Comparison of ENCODE assay signal across 10 cellular contexts in the genomic region with DNA sequence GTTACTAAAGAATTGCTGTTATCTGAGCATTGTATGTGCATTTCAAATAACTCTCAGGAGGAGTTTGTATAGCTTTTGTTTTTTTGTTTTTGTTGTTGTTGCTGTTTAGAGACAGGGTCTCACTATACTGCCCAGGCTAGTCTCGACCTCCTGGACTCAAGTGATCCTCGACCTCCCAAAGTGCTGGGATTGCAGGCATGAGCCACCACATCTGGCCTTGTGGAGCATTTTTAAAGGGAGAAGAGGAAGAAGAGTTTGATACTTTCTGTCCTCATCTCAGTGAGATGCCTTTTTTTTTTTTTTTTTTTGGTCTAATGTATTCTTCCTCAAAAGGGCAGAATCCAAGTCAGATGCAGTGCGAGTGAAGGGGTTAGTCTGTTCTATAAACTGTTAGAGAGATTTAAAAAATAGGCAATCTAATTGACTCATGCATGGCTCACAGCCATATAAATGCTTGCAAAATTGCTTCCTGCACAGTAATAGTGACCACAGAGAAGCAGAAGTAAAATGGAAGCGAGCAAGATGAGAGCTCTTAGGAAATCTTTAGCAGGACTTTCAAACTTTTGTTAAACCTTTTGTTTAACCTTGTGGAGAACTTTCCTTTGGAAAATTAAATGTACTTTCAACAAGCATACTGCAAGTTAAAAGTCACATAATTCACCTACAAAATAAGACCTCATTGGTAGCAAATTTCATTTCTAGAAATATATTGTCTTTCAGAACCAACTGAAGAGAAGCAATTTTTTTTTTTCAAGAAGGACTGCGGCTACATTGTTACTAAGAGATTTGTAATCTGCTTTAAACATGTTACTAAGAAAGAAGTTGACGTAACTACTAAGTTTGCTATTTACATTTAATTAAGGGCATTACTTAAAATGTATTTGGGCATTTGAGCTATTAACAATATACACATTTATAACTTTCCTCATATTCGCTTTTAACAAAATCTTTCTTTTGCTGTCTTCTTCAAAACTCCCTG.
DNase-seq lines count a peak whose midpoint lies in the region; ATAC-seq and TF ChIP-seq lines count a peak whose summit lies in the region.
"Had no signal": no experiment of that assay in that cellular context is flagged by ENCODE, and none has a peak within 500 bp of the region (broad histone marks: within the 10 kb centered on the region; RNA-seq: fewer than 3 reads in every experiment).

No MANE protein-coding gene starts in this region.

- no peak overlapping the region for H3K4me3 ChIP-seq in fibroblast of pulmonary artery (replicated peaks; ENCODE audit: low read depth, low read length)
- H3K4me3 ChIP-seq in retinal pigment epithelial cell (ENCODE audit: low read length) = no peak overlapping the region
- H3K4me3 ChIP-seq: cardiac muscle cell, uterus had no signal

- no peak for TF ChIP-seq CTCF in fibroblast of pulmonary artery (IDR thresholded peaks at IDR 0.05; ENCODE audit: low read length, missing control alignments)
- no peak for TF ChIP-seq CTCF in retinal pigment epithelial cell (conservative IDR thresholded peaks at IDR 0.05; ENCODE audit: low read depth, low read length)

- ATAC-seq in GM18868 (IDR thresholded peaks at IDR 0.05; ENCODE audit: unreplicated experiment) = peak; percentile 47
- no peak for ATAC-seq in HG02798 (IDR thresholded peaks at IDR 0.05; ENCODE audit: poor library complexity, unreplicated experiment)

- DNase-seq in SIG-M5 (lab: John Stamatoyannopoulos, UW) (peak; percentile 99), fibroblast of pulmonary artery (ENCODE audit: low read depth) (peak; percentile 88), retinal pigment epithelial cell (ENCODE audit: low read depth) (peak; percentile 28), NCI-H1417 treated with DMSO at 0.1 percent for 48 hours (lab: John Stamatoyannopoulos, UW) (no peak)
- no peak for DNase-seq in activated naive CD4-positive, alpha-beta T cell (lab: John Stamatoyannopoulos, UW)
- DNase-seq in activated CD8-positive, alpha-beta memory T cell treated with anti-CD3 and anti-CD28 coated beads, Interleukin-2, amount 50 U/mL, for 4 hours = no peak
- DNase-seq: uterus had no signal

Comparison
In these comparisons a context has a peak if more than half of its experiments do, and no peak if none do; other contexts are left out.
1. DNase-seq: peak in SIG-M5 (single experiment), fibroblast of pulmonary artery (single experiment) and retinal pigment epithelial cell (single experiment); none in activated naive CD4-positive, alpha-beta T cell (0 of 4), NCI-H1417 treated with DMSO at 0.1 percent for 48 hours (single experiment) and activated CD8-positive, alpha-beta memory T cell treated with anti-CD3 and anti-CD28 coated beads, Interleukin-2, amount 50 U/mL, for 4 hours (single experiment).